In genomic region chr7:158289761-158290523, GRCh38 we compare ENCODE assay signal across 25 cellular contexts.
"Had no signal": no experiment of that assay in that cellular context is flagged by ENCODE, and none has a peak within 500 bp of the region (broad histone marks: within the 10 kb centered on the region; RNA-seq: fewer than 3 reads in every experiment).

No MANE protein-coding gene starts in this region.

- H3K27ac Mint-ChIP-seq: activated B cell treated with CpG ODN at 0.5 μM for 24 hours; activated CD8-positive, alpha-beta T cell treated with anti-CD3 and anti-CD28 coated beads for 36 hours; activated naive CD4-positive, alpha-beta T cell treated with anti-CD3 and anti-CD28 coated beads, Interleukin-2, amount 50 U/mL, for 72 hours; stimulated activated memory B cell treated with anti-CD40 and anti-IgM and Interleukin-4, amounts not matched to agents 10 μg/mL and 1 μg/mL and 100 μg/mL, for 72 hours; T-cell had no signal

- H3K4me3 Mint-ChIP-seq: activated B cell treated with CpG ODN at 0.5 μM for 24 hours; activated CD8-positive, alpha-beta T cell treated with anti-CD3 and anti-CD28 coated beads for 36 hours; activated T-cell treated with anti-CD3 and anti-CD28 coated beads, Interleukin-2, amount 50 U/mL, for 4 hours; stimulated activated memory B cell treated with anti-CD40 and anti-IgM and Interleukin-4, amounts not matched to agents 10 μg/mL and 1 μg/mL and 100 μg/mL, for 72 hours; T-cell had no signal

- H3K4me1 ChIP-seq: adrenal gland, breast epithelium, esophagus muscularis mucosa, heart right ventricle, spleen, uterus had no signal

- H3K4me3 ChIP-seq: adrenal gland, breast epithelium, esophagus muscularis mucosa, heart right ventricle, ovary, spleen, uterus had no signal

- DNase-seq: activated B cell treated with CpG ODN at 0.5 μM for 24 hours; activated CD4-positive, alpha-beta T cell treated with anti-CD3 and anti-CD28 coated beads for 4 hours; activated CD8-positive, alpha-beta memory T cell treated with anti-CD3 and anti-CD28 coated beads, Interleukin-2, amount 50 U/mL, for 4 hours; activated CD8-positive, alpha-beta T cell treated with anti-CD3 and anti-CD28 coated beads for 36 hours; activated gamma-delta T cell; activated T-cell treated with anti-CD3 and anti-CD28 coated beads, Interleukin-2, amount 50 U/mL, for 4 hours; cerebellar nuclear complex; effector CD8-positive, alpha-beta T cell; heart right ventricle; left cardiac atrium; midbrain; ovary; spleen; stimulated activated CD4-positive, alpha-beta T cell treated with anti-CD3 and anti-CD28 coated beads, Interleukin-4, amount 100 ng/mL, for 4 hours; T-cell; T-helper 9 cell; uterus had no signal

- H3K9me3 ChIP-seq: ovary had no signal

- H3K4me1 Mint-ChIP-seq: activated B cell treated with CpG ODN at 0.5 μM for 24 hours; stimulated activated memory B cell treated with anti-CD40 and anti-IgM and Interleukin-4, amounts not matched to agents 10 μg/mL and 1 μg/mL and 100 μg/mL, for 72 hours; T-cell had no signal

- H3K36me3 Mint-ChIP-seq: stimulated activated memory B cell treated with anti-CD40 and anti-IgM and Interleukin-4, amounts not matched to agents 10 μg/mL and 1 μg/mL and 100 μg/mL, for 72 hours; T-cell had no signal

- H3K27ac ChIP-seq: adrenal gland, breast epithelium, esophagus muscularis mucosa, heart right ventricle, ovary, spleen, uterus had no signal

- H3K27me3 ChIP-seq: adrenal gland, breast epithelium, esophagus muscularis mucosa, ovary, spleen, uterus had no signal

- ATAC-seq: activated CD8-positive, alpha-beta T cell treated with anti-CD3 and anti-CD28 coated beads for 36 hours; activated naive CD4-positive, alpha-beta T cell treated with anti-CD3 and anti-CD28 coated beads, Interleukin-2, amount 50 U/mL, for 72 hours; activated T-cell treated with anti-CD3 and anti-CD28 coated beads, Interleukin-2, amount 50 U/mL, for 4 hours; heart right ventricle; left cardiac atrium; SK-N-SH treated with all-trans-retinoic acid at 6 μM for 48 hours; stimulated activated memory B cell treated with anti-CD40 and anti-IgM and Interleukin-4, amounts not matched to agents 10 μg/mL and 1 μg/mL and 100 μg/mL, for 72 hours; T-cell had no signal

- FAIRE-seq: astrocyte, endothelial cell of umbilical vein had no signal

- H3K36me3 ChIP-seq: adrenal gland, breast epithelium, esophagus muscularis mucosa, heart right ventricle, ovary, spleen, uterus had no signal

- H3K27me3 Mint-ChIP-seq: activated B cell treated with CpG ODN at 0.5 μM for 24 hours; stimulated activated memory B cell treated with anti-CD40 and anti-IgM and Interleukin-4, amounts not matched to agents 10 μg/mL and 1 μg/mL and 100 μg/mL, for 72 hours; T-cell had no signal
